8 cellular contexts compared by ENCODE assay signal in genomic region chr3:184712248-184712559, GRCh38. TPM values are rescaled to one million over a fixed set of nuclear protein-coding genes. Genes with fewer than 3 reads are reported as not detected.
DNase-seq lines count a peak whose midpoint lies in the region; ATAC-seq lines count a peak whose summit lies in the region.

No MANE protein-coding gene starts in this region.

- H3K27me3 ChIP-seq in iPS-20b (ENCODE audit: insufficient read depth, low read length), result no peaks in the 10 kb centered on the region

- peaks cover 9% of the 10 kb centered on the region for H3K27me3 Mint-ChIP-seq in activated CD4-positive, alpha-beta memory T cell treated with anti-CD3 and anti-CD28 coated beads, Interleukin-2, amount 10 ng/mL, durations not matched to agents 7 days and 5 days

- peak overlapping the region; percentile 80 for H3K4me3 Mint-ChIP-seq in activated CD4-positive, alpha-beta memory T cell treated with anti-CD3 and anti-CD28 coated beads, Interleukin-2, amount 10 ng/mL, durations not matched to agents 7 days and 5 days

- POLR2A ChIA-PET in activated CD4-positive, alpha-beta memory T cell treated with anti-CD3 and anti-CD28 coated beads, Interleukin-2, amount 10 ng/mL, durations not matched to agents 7 days and 5 days (lab: Charles Lee), result interaction anchor here (0.6 to 1.0 kb wide), 2 partner anchors 14 to 186 kb away, joined by 3 read pairs; no protein-coding TSS in a partner anchor

- peak overlapping the region; percentile 100 for H3K4me3 ChIP-seq in iPS-20b (ENCODE audit: low read length)

- H3K36me3 ChIP-seq in iPS-20b (ENCODE audit: insufficient read depth, low read depth, low read length), result peaks cover 24% of the 10 kb centered on the region

- CTCF ChIA-PET in activated CD4-positive, alpha-beta memory T cell treated with anti-CD3 and anti-CD28 coated beads, Interleukin-2, amount 10 ng/mL, durations not matched to agents 7 days and 5 days (lab: Charles Lee), result interaction anchor here (1.5 to 1.7 kb wide), 2 partner anchors 13 to 14 kb away, joined by 3 to 8 read pairs; no protein-coding TSS in a partner anchor

- H3K9me3 ChIP-seq in iPS-20b (ENCODE audit: insufficient read depth, low read depth, low read length), result no peaks in the 10 kb centered on the region

- H3K9me3 Mint-ChIP-seq in activated CD4-positive, alpha-beta memory T cell treated with anti-CD3 and anti-CD28 coated beads, Interleukin-2, amount 10 ng/mL, durations not matched to agents 7 days and 5 days, result peaks cover 7% of the 10 kb centered on the region

- H3K27ac ChIP-seq in iPS-20b (ENCODE audit: low read length), result peak overlapping the region; percentile 59

- H3K9ac ChIP-seq in iPS-20b (ENCODE audit: low read depth, low read length), result peak overlapping the region; percentile 84; the same call in 1 of the 2 replicates

- peaks cover 27% of the 10 kb centered on the region for H3K4me1 Mint-ChIP-seq in activated CD4-positive, alpha-beta memory T cell treated with anti-CD3 and anti-CD28 coated beads, Interleukin-2, amount 10 ng/mL, durations not matched to agents 7 days and 5 days

- DNase-seq in NCI-H524 treated with DMSO at 0.1 percent for 48 hours (lab: John Stamatoyannopoulos, UW), result peak; percentile 72
- DNase-seq in NCI-H524 (lab: John Stamatoyannopoulos, UW), result no peak
- no peak for DNase-seq in activated CD4-positive, alpha-beta memory T cell treated with anti-CD3 and anti-CD28 coated beads, Interleukin-2, amount 10 ng/mL, durations not matched to agents 7 days and 5 days
- DNase-seq in superior temporal gyrus (ENCODE audit: extremely low spot score), result peak; percentile 62
- DNase-seq in stimulated activated naive CD4-positive, alpha-beta T cell treated with Interleukin-2 at 50 U/mL for 16 hours (lab: John Stamatoyannopoulos, UW), result no peak
- no peak for DNase-seq in HuH-7 (ENCODE audit: low spot score)

- peaks cover 20% of the 10 kb centered on the region; the same call in 1 of the 2 replicates for H3K4me1 ChIP-seq in iPS-20b (ENCODE audit: insufficient read depth, low read length)

- ATAC-seq in HG02943 (IDR thresholded peaks at IDR 0.05; ENCODE audit: low read depth, unreplicated experiment), result peak; percentile 22

- peak overlapping the region; percentile 28 for H3K27ac Mint-ChIP-seq in activated CD4-positive, alpha-beta memory T cell treated with anti-CD3 and anti-CD28 coated beads, Interleukin-2, amount 10 ng/mL, durations not matched to agents 7 days and 5 days

- H3K36me3 Mint-ChIP-seq in activated CD4-positive, alpha-beta memory T cell treated with anti-CD3 and anti-CD28 coated beads, Interleukin-2, amount 10 ng/mL, durations not matched to agents 7 days and 5 days (ENCODE audit: low read depth), result peaks cover 14% of the 10 kb centered on the region

RNA-seq across cellular contexts. Expression of gene MAGEF1, which starts 0.3 kb away (rescaled TPM):
- 1 to 10 TPM; 5.3 to 5.8 TPM for total RNA-seq in activated CD4-positive, alpha-beta memory T cell treated with anti-CD3 and anti-CD28 coated beads, Interleukin-2, amount 10 ng/mL, durations not matched to agents 7 days and 5 days

Comparison
In these comparisons a context has a peak if more than half of its experiments do, and no peak if none do; other contexts are left out.
1. DNase-seq: peak in NCI-H524 treated with DMSO at 0.1 percent for 48 hours (single experiment) and superior temporal gyrus (single experiment); none in NCI-H524 (0 of 2), activated CD4-positive, alpha-beta memory T cell treated with anti-CD3 and anti-CD28 coated beads, Interleukin-2, amount 10 ng/mL, durations not matched to agents 7 days and 5 days (single experiment), stimulated activated naive CD4-positive, alpha-beta T cell treated with Interleukin-2 at 50 U/mL for 16 hours (single experiment) and HuH-7 (single experiment).